16 cellular contexts compared by ENCODE assay signal in genomic region chr3:46334911-46335478, GRCh38. TPM values are rescaled to one million over a fixed set of nuclear protein-coding genes. Genes with fewer than 3 reads are reported as not detected.
DNase-seq lines count a peak whose midpoint lies in the region; ATAC-seq and TF ChIP-seq lines count a peak whose summit lies in the region.
"Had no signal": no experiment of that assay in that cellular context is flagged by ENCODE, and none has a peak within 500 bp of the region (broad histone marks: within the 10 kb centered on the region; RNA-seq: fewer than 3 reads in every experiment).

No MANE protein-coding gene starts in this region.

- no peak overlapping the region for H3K4me3 ChIP-seq in BJ (ENCODE audit: low read depth, low read length)
- H3K4me3 ChIP-seq: lower lobe of right lung, ovary had no signal

- ATAC-seq in HG02884 (IDR thresholded peaks at IDR 0.05; ENCODE audit: unreplicated experiment) (no peak), GM18870 (IDR thresholded peaks at IDR 0.05; ENCODE audit: unreplicated experiment) (no peak), HG03280 (IDR thresholded peaks at IDR 0.05; ENCODE audit: unreplicated experiment) (no peak)
- ATAC-seq: lower lobe of right lung, SK-N-SH treated with all-trans-retinoic acid at 6 μM for 48 hours had no signal

- no peak for TF ChIP-seq CTCF in BJ (IDR thresholded peaks at IDR 0.05; ENCODE audit: insufficient read depth, low read depth, low read length)

- CTCF ChIA-PET in BJ (lab: Yijun Ruan, JAX): no interaction called here

- DNase-seq in BJ (ENCODE audit: low read depth): peak; percentile 4
- peak; percentile 40 for DNase-seq in HS-5 (ENCODE audit: low read depth)
- DNase-seq in astrocyte of the hippocampus (ENCODE audit: low read depth, low spot score): peak; percentile 79
- DNase-seq in kidney tubule cell (ENCODE audit: low spot score): peak; percentile 57
- DNase-seq in GM19238 (ENCODE audit: insufficient read length, low spot score): no peak
- DNase-seq: activated naive CD4-positive, alpha-beta T cell treated with anti-CD3 and anti-CD28 coated beads, Interleukin-2, amount 50 U/mL, for 16 hours; GF-D8; glutamatergic neuron; lower lobe of right lung; NCI-H1417 treated with DMSO at 0.1 percent for 48 hours; ovary; stimulated activated CD4-positive, alpha-beta T cell treated with anti-CD3 and anti-CD28 coated beads, Interleukin-2, amount 100 ng/mL, for 24 hours had no signal

- H3K27me3 ChIP-seq in BJ (ENCODE audit: control insufficient read depth, insufficient read depth, low read length): peaks cover 5% of the 10 kb centered on the region
- H3K27me3 ChIP-seq: ovary had no signal

- no peaks in the 10 kb centered on the region for H3K36me3 ChIP-seq in BJ (ENCODE audit: control insufficient read depth, insufficient read depth, low read length)
- H3K36me3 ChIP-seq: lower lobe of right lung, ovary had no signal

- POLR2A ChIA-PET in BJ (lab: Charles Lee): no interaction called here

RNA-seq across cellular contexts. Expression of gene CCR2, which starts 18.9 kb away (rescaled TPM):
- not detected in 2 replicates for polyA plus RNA-seq in BJ (2011; rRNA removed)
- polyA minus RNA-seq in BJ (2011; rRNA and poly(A)+ RNA removed): not detected in 2 replicates

RNA-seq across cellular contexts. Expression of gene CCR5, which starts 35.8 kb away (rescaled TPM):
- polyA plus RNA-seq in BJ (2011; rRNA removed): not detected in 2 replicates
- not detected in 2 replicates for polyA minus RNA-seq in BJ (2011; rRNA and poly(A)+ RNA removed)
